22 cellular contexts compared by ENCODE assay signal in genomic region chr7:4079366-4079765, GRCh38.
"Had no signal": no experiment of that assay in that cellular context is flagged by ENCODE, and none has a peak within 500 bp of the region (broad histone marks: within the 10 kb centered on the region; RNA-seq: fewer than 3 reads in every experiment).

No MANE protein-coding gene starts in this region.

- H3K36me3 ChIP-seq: esophagus squamous epithelium, pancreas, right lobe of liver, suprapubic skin, transverse colon, vagina had no signal

- H3K27me3 ChIP-seq: esophagus squamous epithelium, pancreas, right lobe of liver, suprapubic skin, transverse colon, vagina had no signal

- H3K36me3 Mint-ChIP-seq: stimulated activated naive B cell treated with anti-CD40 and anti-IgM and Interleukin-4, amounts not matched to agents 10 μg/mL and 1 μg/mL and 100 μg/mL, for 72 hours had no signal

- H3K9me3 Mint-ChIP-seq: stimulated activated naive CD8-positive, alpha-beta T cell treated with anti-CD3 and anti-CD28 coated beads, Interleukin-15, Interleukin-2, amounts not matched to agents 100 ng/mL and 50 ng/mL, for 24 hours had no signal

- ATAC-seq: left lobe of liver; naive thymus-derived CD4-positive, alpha-beta T cell; pancreas; stimulated activated naive B cell treated with anti-CD40 and anti-IgM and Interleukin-4, amounts not matched to agents 10 μg/mL and 1 μg/mL and 100 μg/mL, for 72 hours had no signal

- H3K27ac Mint-ChIP-seq: memory B cell; naive thymus-derived CD4-positive, alpha-beta T cell; nephron; stimulated activated naive B cell treated with anti-CD40 and anti-IgM and Interleukin-4, amounts not matched to agents 10 μg/mL and 1 μg/mL and 100 μg/mL, for 72 hours; stimulated activated naive CD8-positive, alpha-beta T cell treated with anti-CD3 and anti-CD28 coated beads, Interleukin-15, Interleukin-2, amounts not matched to agents 100 ng/mL and 50 ng/mL, for 24 hours had no signal

- H3K9me3 ChIP-seq: esophagus squamous epithelium, pancreas, right lobe of liver, suprapubic skin, transverse colon, vagina had no signal

- DNase-seq: dermis blood vessel endothelial cell; esophagus squamous epithelium; foreskin melanocyte; kidney; naive thymus-derived CD4-positive, alpha-beta T cell; occipital lobe; pancreas; retina; right lobe of liver; small intestine; stimulated activated CD4-positive, alpha-beta T cell treated with anti-CD3 and anti-CD28 coated beads, Interleukin-15, amount 100 ng/mL, for 24 hours; stimulated activated CD4-positive, alpha-beta T cell treated with anti-CD3 and anti-CD28 coated beads, Interleukin-2, amount 100 ng/mL, for 48 hours; stimulated activated naive B cell treated with anti-CD40 and anti-IgM and Interleukin-4, amounts not matched to agents 10 μg/mL and 1 μg/mL and 100 μg/mL, for 72 hours; transverse colon had no signal

- H3K4me3 Mint-ChIP-seq: memory B cell; naive thymus-derived CD4-positive, alpha-beta T cell; nephron; stimulated activated naive B cell treated with anti-CD40 and anti-IgM and Interleukin-4, amounts not matched to agents 10 μg/mL and 1 μg/mL and 100 μg/mL, for 72 hours; stimulated activated naive CD8-positive, alpha-beta T cell treated with anti-CD3 and anti-CD28 coated beads, Interleukin-15, Interleukin-2, amounts not matched to agents 100 ng/mL and 50 ng/mL, for 24 hours had no signal

- H3K4me1 Mint-ChIP-seq: memory B cell; nephron; stimulated activated naive B cell treated with anti-CD40 and anti-IgM and Interleukin-4, amounts not matched to agents 10 μg/mL and 1 μg/mL and 100 μg/mL, for 72 hours had no signal

- H3K4me1 ChIP-seq: esophagus squamous epithelium, pancreas, right lobe of liver, suprapubic skin, transverse colon, vagina had no signal

- H3K27me3 Mint-ChIP-seq: stimulated activated naive CD8-positive, alpha-beta T cell treated with anti-CD3 and anti-CD28 coated beads, Interleukin-15, Interleukin-2, amounts not matched to agents 100 ng/mL and 50 ng/mL, for 24 hours had no signal

- H3K4me3 ChIP-seq: coronary artery, esophagus squamous epithelium, lung, pancreas, right lobe of liver, suprapubic skin, transverse colon, vagina had no signal

- H3K27ac ChIP-seq: coronary artery, esophagus squamous epithelium, pancreas, right lobe of liver, suprapubic skin, transverse colon, vagina had no signal
